1 cellular context compared by ENCODE assay signal in the genomic region with DNA sequence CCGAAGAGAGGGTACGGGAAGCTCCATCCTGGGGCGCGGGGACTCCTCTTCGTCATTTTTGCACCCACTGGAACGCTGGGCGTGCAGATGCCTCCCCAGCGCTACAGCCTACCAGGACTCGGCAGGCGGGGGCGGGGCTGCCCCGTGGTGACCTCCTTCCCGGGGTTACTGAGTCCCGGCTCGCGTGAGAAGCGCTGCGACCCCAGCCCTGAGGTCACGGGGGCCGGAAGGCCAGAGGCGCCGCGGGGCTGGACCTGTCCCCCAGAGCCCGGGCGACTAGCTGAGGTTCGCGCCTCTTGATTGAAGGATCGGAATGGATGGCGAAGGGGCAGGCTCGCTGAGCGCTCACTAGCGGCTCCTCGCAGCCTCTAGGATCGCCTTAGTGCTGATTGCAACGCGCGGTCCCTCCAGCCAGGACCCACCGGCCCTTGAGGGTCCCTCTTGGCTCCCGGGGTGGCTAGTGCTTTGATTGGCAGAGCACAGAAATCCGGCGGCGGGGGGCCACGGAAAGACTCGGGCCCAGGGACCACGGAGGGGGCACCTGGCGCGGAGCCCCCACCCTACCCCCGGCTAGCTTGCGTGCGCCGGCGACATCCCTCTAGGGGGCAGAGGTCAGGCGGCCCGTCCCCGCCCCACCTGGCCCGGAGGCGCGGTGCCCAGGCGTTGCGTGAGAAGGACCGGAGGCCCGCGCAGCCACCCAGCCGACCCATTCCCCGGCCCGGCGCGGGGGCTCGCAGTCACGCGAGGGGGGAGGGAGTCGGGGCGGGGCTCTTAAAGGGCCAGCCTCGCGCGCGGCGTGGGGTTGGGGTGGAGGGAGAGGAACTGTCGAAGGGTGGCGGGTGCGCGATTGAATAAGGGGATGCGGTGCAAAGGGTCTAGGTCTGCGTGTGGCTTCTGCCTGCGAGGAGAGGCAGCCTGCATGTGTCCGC.
TF ChIP-seq lines count a peak whose summit lies in the region.

No MANE protein-coding gene starts in this region.

TF ChIP-seq in IMR-90, 13 proteins besides CTCF, POLR2A, EP300 and RAD21 (continued from another document):
- no peak for TF ChIP-seq MAZ (IDR thresholded peaks at IDR 0.05; ENCODE audit: borderline replicate concordance, low read depth, low read length)
- no peak for TF ChIP-seq CHD1 (IDR thresholded peaks at IDR 0.05; ENCODE audit: low read depth, low read length)
- no peak for TF ChIP-seq RFX5 (IDR thresholded peaks at IDR 0.05; ENCODE audit: low read depth, low read length)
